In genomic region chr18:73766915-73767314, GRCh38 we compare ENCODE assay signal across 18 cellular contexts.
DNase-seq lines count a peak whose midpoint lies in the region; ATAC-seq, FAIRE-seq and TF ChIP-seq lines count a peak whose summit lies in the region.
"Had no signal": no experiment of that assay in that cellular context is flagged by ENCODE, and none has a peak within 500 bp of the region (broad histone marks: within the 10 kb centered on the region; RNA-seq: fewer than 3 reads in every experiment).

No MANE protein-coding gene starts in this region.

- H3K27me3 ChIP-seq in bronchial epithelial cell (ENCODE audit: control insufficient read depth, insufficient read depth, low read length), result no peaks in the 10 kb centered on the region
- no peaks in the 10 kb centered on the region for H3K27me3 ChIP-seq in PC-9 (ENCODE audit: insufficient read depth, low read depth)
- H3K27me3 ChIP-seq: BE2C had no signal

- intact Hi-C loops in activated CD8-positive, alpha-beta T cell treated with anti-CD3 and anti-CD28 coated beads for 36 hours (cut with micrococcal nuclease), result no loop called here
- intact Hi-C loops in PC-9 (cut with micrococcal nuclease; ENCODE audit: unreplicated experiment), result no loop called here

- H4K20me1 ChIP-seq in PC-9 (ENCODE audit: insufficient read depth), result no peaks in the 10 kb centered on the region

- no peaks in the 10 kb centered on the region for H3K9me3 ChIP-seq in PC-9 (ENCODE audit: insufficient read depth, low read depth)
- H3K9me3 ChIP-seq: BE2C had no signal

- H3K4me1 ChIP-seq in PC-9 (replicated peaks; ENCODE audit: insufficient read depth), result no peaks in the 10 kb centered on the region
- H3K4me1 ChIP-seq: BE2C had no signal

- H3K27ac ChIP-seq in PC-9, result no peak overlapping the region
- H3K27ac ChIP-seq: 22Rv1 had no signal

- DNase-seq in activated CD8-positive, alpha-beta T cell treated with anti-CD3 and anti-CD28 coated beads, Interleukin-2, amount 10 ng/mL, durations not matched to agents 7 days and 5 days, result peak; percentile 24
- no peak for DNase-seq in activated CD8-positive, alpha-beta T cell treated with anti-CD3 and anti-CD28 coated beads for 36 hours
- DNase-seq in Kasumi-1 (lab: John Stamatoyannopoulos, UW) (peak; percentile 97), bronchial epithelial cell (ENCODE audit: low read depth) (no peak), PC-9 (no peak), NCI-H2196 treated with DMSO at 0.1 percent for 48 hours (lab: John Stamatoyannopoulos, UW; ENCODE audit: unreplicated experiment) (no peak)
- no peak for DNase-seq in stimulated activated CD4-positive, alpha-beta T cell treated with anti-CD3 and anti-CD28 coated beads, Interleukin-4, amount 100 ng/mL, for 24 hours
- DNase-seq: BE2C, MM.1S, NCI-H2029, NCI-H446 treated with DMSO at 0.1 percent for 48 hours, NCI-H526, NCI-H82, SHP77 treated with DMSO at 0.1 percent for 48 hours had no signal

- H3K79me2 ChIP-seq in PC-9 (ENCODE audit: low read depth), result no peaks in the 10 kb centered on the region

- no peaks in the 10 kb centered on the region for H3F3A ChIP-seq in PC-9 (ENCODE audit: insufficient read depth, low read depth)

- peak; percentile 28 for FAIRE-seq in bronchial epithelial cell (lab: Jason Lieb, UNC)
- FAIRE-seq: GM12878 had no signal

- H3K4me2 ChIP-seq in PC-9, result no peak overlapping the region

- H3K4me1 Mint-ChIP-seq in activated CD8-positive, alpha-beta T cell treated with anti-CD3 and anti-CD28 coated beads, Interleukin-2, amount 10 ng/mL, durations not matched to agents 7 days and 5 days (ENCODE audit: low read depth), result peaks cover 19% of the 10 kb centered on the region
- H3K4me1 Mint-ChIP-seq in activated CD8-positive, alpha-beta T cell treated with anti-CD3 and anti-CD28 coated beads for 36 hours (ENCODE audit: low read depth), result no peaks in the 10 kb centered on the region

- no peaks in the 10 kb centered on the region for H3K9me3 Mint-ChIP-seq in activated CD8-positive, alpha-beta T cell treated with anti-CD3 and anti-CD28 coated beads, Interleukin-2, amount 10 ng/mL, durations not matched to agents 7 days and 5 days (ENCODE audit: insufficient read depth)
- H3K9me3 Mint-ChIP-seq in activated CD8-positive, alpha-beta T cell treated with anti-CD3 and anti-CD28 coated beads for 36 hours, result no peaks in the 10 kb centered on the region

- POLR2A ChIA-PET in activated CD8-positive, alpha-beta T cell treated with anti-CD3 and anti-CD28 coated beads, Interleukin-2, amount 10 ng/mL, durations not matched to agents 7 days and 5 days (lab: Charles Lee), result no interaction called here
- POLR2A ChIA-PET in activated CD8-positive, alpha-beta T cell treated with anti-CD3 and anti-CD28 coated beads for 36 hours (lab: Charles Lee), result interaction anchor here (0.6 kb wide), 1 partner anchor 402 kb away, joined by 3 read pairs; no protein-coding TSS in a partner anchor
- POLR2A ChIA-PET in PC-9 (lab: Charles Lee; ENCODE audit: unreplicated experiment), result no interaction called here

- H3K27ac Mint-ChIP-seq in activated CD8-positive, alpha-beta T cell treated with anti-CD3 and anti-CD28 coated beads, Interleukin-2, amount 10 ng/mL, durations not matched to agents 7 days and 5 days, result no peak overlapping the region
- no peak overlapping the region for H3K27ac Mint-ChIP-seq in activated CD8-positive, alpha-beta T cell treated with anti-CD3 and anti-CD28 coated beads for 36 hours
- H3K27ac Mint-ChIP-seq: CD4-positive, CD25-positive, alpha-beta regulatory T cell had no signal

- H3K9me2 ChIP-seq in PC-9 (ENCODE audit: insufficient read depth), result no peaks in the 10 kb centered on the region

- peaks cover 9% of the 10 kb centered on the region for H3K27me3 Mint-ChIP-seq in activated CD8-positive, alpha-beta T cell treated with anti-CD3 and anti-CD28 coated beads, Interleukin-2, amount 10 ng/mL, durations not matched to agents 7 days and 5 days (ENCODE audit: low read depth)
- H3K27me3 Mint-ChIP-seq in activated CD8-positive, alpha-beta T cell treated with anti-CD3 and anti-CD28 coated beads for 36 hours, result peaks cover 5% of the 10 kb centered on the region
- H3K27me3 Mint-ChIP-seq: CD4-positive, CD25-positive, alpha-beta regulatory T cell had no signal

- no peak for TF ChIP-seq CTCF in activated CD8-positive, alpha-beta T cell treated with anti-CD3 and anti-CD28 coated beads for 36 hours (IDR thresholded peaks at IDR 0.05)
- TF ChIP-seq CTCF in bronchial epithelial cell (IDR thresholded peaks at IDR 0.05; ENCODE audit: insufficient read depth, low read length, severe bottlenecking) (no peak), PC-9 (conservative IDR thresholded peaks at IDR 0.05) (no peak)

- no TSS peak for BruUV-seq in PC-9 (replicated peaks; lab: Mats Ljungman, UMichigan)

- H3K4me3 ChIP-seq in bronchial epithelial cell (ENCODE audit: low read depth, low read length), result no peak overlapping the region
- H3K4me3 ChIP-seq in PC-9, result no peak overlapping the region
- H3K4me3 ChIP-seq: GM12878 had no signal

- H3K36me3 ChIP-seq in bronchial epithelial cell (ENCODE audit: control insufficient read depth, insufficient read depth, low read length), result no peaks in the 10 kb centered on the region
- H3K36me3 ChIP-seq in PC-9 (ENCODE audit: low read depth), result no peaks in the 10 kb centered on the region
- H3K36me3 ChIP-seq: BE2C had no signal

- H3K36me3 Mint-ChIP-seq in activated CD8-positive, alpha-beta T cell treated with anti-CD3 and anti-CD28 coated beads, Interleukin-2, amount 10 ng/mL, durations not matched to agents 7 days and 5 days (ENCODE audit: low read depth), result no peaks in the 10 kb centered on the region
- no peaks in the 10 kb centered on the region for H3K36me3 Mint-ChIP-seq in activated CD8-positive, alpha-beta T cell treated with anti-CD3 and anti-CD28 coated beads for 36 hours (ENCODE audit: low read depth)
- H3K36me3 Mint-ChIP-seq: CD4-positive, CD25-positive, alpha-beta regulatory T cell had no signal

- H3K4me3 Mint-ChIP-seq in activated CD8-positive, alpha-beta T cell treated with anti-CD3 and anti-CD28 coated beads, Interleukin-2, amount 10 ng/mL, durations not matched to agents 7 days and 5 days, result no peak overlapping the region
- H3K4me3 Mint-ChIP-seq in activated CD8-positive, alpha-beta T cell treated with anti-CD3 and anti-CD28 coated beads for 36 hours, result no peak overlapping the region

- H2AFZ ChIP-seq in PC-9, result no peak overlapping the region

- CTCF ChIA-PET in activated CD8-positive, alpha-beta T cell treated with anti-CD3 and anti-CD28 coated beads, Interleukin-2, amount 10 ng/mL, durations not matched to agents 7 days and 5 days (lab: Charles Lee), result no interaction called here
- CTCF ChIA-PET in activated CD8-positive, alpha-beta T cell treated with anti-CD3 and anti-CD28 coated beads for 36 hours (lab: Charles Lee), result interaction anchor here (0.6 kb wide), 1 partner anchor 12 kb away, joined by 3 read pairs; no protein-coding TSS in a partner anchor
- CTCF ChIA-PET in PC-9 (lab: Charles Lee), result no interaction called here

- no peak for ATAC-seq in activated CD8-positive, alpha-beta T cell treated with anti-CD3 and anti-CD28 coated beads, Interleukin-2, amount 10 ng/mL, durations not matched to agents 7 days and 5 days
- ATAC-seq in activated CD8-positive, alpha-beta T cell treated with anti-CD3 and anti-CD28 coated beads for 36 hours, result no peak
- ATAC-seq: GM12878, Panc1 had no signal

Comparison
In these comparisons a context has a peak if more than half of its experiments do, and no peak if none do; other contexts are left out.
1. DNase-seq: peak in activated CD8-positive, alpha-beta T cell treated with anti-CD3 and anti-CD28 coated beads, Interleukin-2, amount 10 ng/mL, durations not matched to agents 7 days and 5 days (single experiment) and Kasumi-1 (2 of 2); none in activated CD8-positive, alpha-beta T cell treated with anti-CD3 and anti-CD28 coated beads for 36 hours (single experiment), bronchial epithelial cell (single experiment), stimulated activated CD4-positive, alpha-beta T cell treated with anti-CD3 and anti-CD28 coated beads, Interleukin-4, amount 100 ng/mL, for 24 hours (single experiment), PC-9 (0 of 2) and NCI-H2196 treated with DMSO at 0.1 percent for 48 hours (single experiment).